10 cellular contexts compared by ENCODE assay signal in genomic region chr10:13115832-13116793, GRCh38. TPM values are rescaled to one million over a fixed set of nuclear protein-coding genes. Genes with fewer than 3 reads are reported as not detected.
A peak's percentile ranks its signal among the peaks of the same experiment; 100 is the strongest.
DNase-seq lines count a peak whose midpoint lies in the region; ATAC-seq and TF ChIP-seq lines count a peak whose summit lies in the region.
"Had no signal": no experiment of that assay in that cellular context is flagged by ENCODE, and none has a peak within 500 bp of the region (broad histone marks: within the 10 kb centered on the region; RNA-seq: fewer than 3 reads in every experiment).

No MANE protein-coding gene starts in this region.

- H3K27ac ChIP-seq in breast epithelium (peak overlapping the region; percentile 57 to 60), vagina (peak overlapping the region; percentile 26), aorta (ENCODE audit: low read depth in 1 of 2, low read length in 2 of 2) (no peak overlapping the region)

- H3K4me3 Mint-ChIP-seq in MCF 10A (ENCODE audit: unreplicated experiment) (no peak overlapping the region), WTC11 (no peak overlapping the region), immature natural killer cell (peak overlapping the region; percentile 76 to 90 (median 81))

- TF ChIP-seq POLR2A in breast epithelium (IDR thresholded peaks at IDR 0.05) (no peak), vagina (IDR thresholded peaks at IDR 0.05) (no peak)

- H3K36me3 ChIP-seq in breast epithelium (no peaks in the 10 kb centered on the region), vagina (peaks cover 0 to 68% of the 10 kb centered on the region in 2 donors), aorta (ENCODE audit: control insufficient read depth in 1 of 2, insufficient read depth in 2 of 2, low read length in 1 of 2) (peaks cover 6 to 10% of the 10 kb centered on the region in 2 donors)

- H3K27me3 Mint-ChIP-seq in MCF 10A (ENCODE audit: insufficient read depth, unreplicated experiment): no peaks in the 10 kb centered on the region
- H3K27me3 Mint-ChIP-seq in WTC11 (ENCODE audit: low read depth): no peaks in the 10 kb centered on the region
- peaks cover 0 to 5% (median 3%) of the 10 kb centered on the region in 3 donors for H3K27me3 Mint-ChIP-seq in immature natural killer cell (ENCODE audit: low read depth in 3 of 3)

- intact Hi-C loops in breast epithelium (cut with DNase I; ENCODE audit: low total_unique reads): no loop called here
- intact Hi-C loops in MCF 10A (cut with micrococcal nuclease): no loop called here
- intact Hi-C loops in vagina (cut with DNase I): no loop called here
- intact Hi-C loops in aorta (cut with DNase I): no loop called here

- H3K9me3 ChIP-seq in breast epithelium: no peaks in the 10 kb centered on the region
- H3K9me3 ChIP-seq in vagina: no peaks in the 10 kb centered on the region
- no peaks in the 10 kb centered on the region for H3K9me3 ChIP-seq in aorta (ENCODE audit: control insufficient read depth, low read length)

- H3K27ac Mint-ChIP-seq in MCF 10A (ENCODE audit: low read depth, unreplicated experiment): no peak overlapping the region
- H3K27ac Mint-ChIP-seq in WTC11: peak overlapping the region; percentile 66
- H3K27ac Mint-ChIP-seq in immature natural killer cell: peak overlapping the region; percentile 88 to 98 (median 94)

- H3K4me1 Mint-ChIP-seq in MCF 10A (ENCODE audit: insufficient read depth, unreplicated experiment): no peaks in the 10 kb centered on the region
- H3K4me1 Mint-ChIP-seq in WTC11: peaks cover 3% of the 10 kb centered on the region; the same call in 1 of the 2 replicates
- peaks cover 29 to 57% of the 10 kb centered on the region in 2 donors for H3K4me1 Mint-ChIP-seq in immature natural killer cell

- ATAC-seq in WTC11 (no peak), HG02973 (IDR thresholded peaks at IDR 0.05; ENCODE audit: unreplicated experiment) (no peak), aorta (ENCODE audit: low FRiP score) (no peak)

- POLR2A ChIA-PET in MCF 10A (lab: Yijun Ruan, JAX) (interaction anchor here (0.7 to 1.3 kb wide), 2 partner anchors 15 to 51 kb away, joined by 3 read pairs; no protein-coding TSS in a partner anchor), WTC11 (lab: Charles Lee) (no interaction called here)

- CTCF ChIA-PET in MCF 10A (lab: Yijun Ruan, JAX) (interaction anchor here (0.6 to 1.1 kb wide), 3 partner anchors 62 to 409 kb away, joined by 3 to 4 read pairs (median 3); no protein-coding TSS in a partner anchor), WTC11 (lab: Charles Lee) (interaction anchor here (0.6 kb wide), 1 partner anchor 104 kb away, joined by 3 read pairs; no protein-coding TSS in a partner anchor)

- H3K27me3 ChIP-seq in breast epithelium (no peaks in the 10 kb centered on the region), vagina (no peaks in the 10 kb centered on the region), aorta (ENCODE audit: control insufficient read depth in 1 of 2, insufficient read depth in 2 of 2, low read length in 1 of 2) (no peaks in the 10 kb centered on the region)

- BruUV-seq in MCF 10A (replicated peaks; lab: Mats Ljungman, UMichigan): no TSS peak

- TF ChIP-seq CTCF in breast epithelium (IDR thresholded peaks at IDR 0.05): no peak
- no peak for TF ChIP-seq CTCF in MCF 10A (IDR thresholded peaks at IDR 0.05; ENCODE audit: unreplicated experiment)
- TF ChIP-seq CTCF in WTC11 (IDR thresholded peaks at IDR 0.05): no peak
- TF ChIP-seq CTCF in vagina (IDR thresholded peaks at IDR 0.05): no peak

- WGBS in aorta, 2 donors: 78 to 83% methylated on average over 12 of the region's 12 CpGs

- H3K4me3 ChIP-seq in breast epithelium: peak overlapping the region in 1 of 3 donors; percentile 4
- no peak overlapping the region for H3K4me3 ChIP-seq in vagina
- H3K4me3 ChIP-seq in aorta (ENCODE audit: low read length in 2 of 2): no peak overlapping the region

- H3K4me1 ChIP-seq in breast epithelium (no peaks in the 10 kb centered on the region), vagina (no peaks in the 10 kb centered on the region), aorta (ENCODE audit: control insufficient read depth in 1 of 2, insufficient read depth in 2 of 2, low read length in 2 of 2) (no peaks in the 10 kb centered on the region)

- H3K36me3 Mint-ChIP-seq in MCF 10A (ENCODE audit: insufficient read depth, unreplicated experiment) (peaks cover 92% of the 10 kb centered on the region), WTC11 (peaks cover 51% of the 10 kb centered on the region), immature natural killer cell (peaks cover 16 to 43% (median 30%) of the 10 kb centered on the region in 3 donors)

- DNase-seq in breast epithelium (ENCODE audit: low spot score in 2 of 2) (no peak), MCF 10A (ENCODE audit: unreplicated experiment) (no peak), WTC11 (ENCODE audit: low spot score) (no peak), immature natural killer cell (peak; percentile 67), vagina (ENCODE audit: extremely low spot score in 2 of 2) (peak in 1 of 2 donors; percentile 52), aorta (no peak), mucosa of gallbladder (ENCODE audit: low spot score) (no peak)
- DNase-seq: H7, NCI-H226 had no signal

- H3K9me3 Mint-ChIP-seq in MCF 10A (ENCODE audit: unreplicated experiment): no peaks in the 10 kb centered on the region
- H3K9me3 Mint-ChIP-seq in WTC11: no peaks in the 10 kb centered on the region
- no peaks in the 10 kb centered on the region for H3K9me3 Mint-ChIP-seq in immature natural killer cell

TF ChIP-seq in WTC11, 78 proteins besides CTCF, POLR2A, EP300 and RAD21 (continues in another document):
- TF ChIP-seq HMGXB4 (CRISPR knock-in tag; IDR thresholded peaks at IDR 0.05): no peak
- TF ChIP-seq USF2 (CRISPR knock-in tag; IDR thresholded peaks at IDR 0.05): no peak
- TF ChIP-seq RORB (CRISPR knock-in tag; IDR thresholded peaks at IDR 0.05): no peak
- no peak for TF ChIP-seq STAT6 (CRISPR knock-in tag; conservative IDR thresholded peaks at IDR 0.05; ENCODE audit: low read depth)
- no peak for TF ChIP-seq PRRX2 (CRISPR knock-in tag; IDR thresholded peaks at IDR 0.05)
- no peak for TF ChIP-seq JAZF1 (CRISPR knock-in tag; IDR thresholded peaks at IDR 0.05)

RNA-seq across cellular contexts. Expression of gene OPTN, which starts 16.1 kb away (rescaled TPM):
- 100 to 1,000 TPM in 1 of 3 donors, 10 to 100 TPM in 2; 43.9 to 119 (median 49.2) TPM for total RNA-seq in breast epithelium
- 79.6 and 109 TPM in 2 replicates for total RNA-seq in MCF 10A (2022)
- total RNA-seq in WTC11 (2021): 32.4 to 44.3 TPM (median 36.0 TPM) in 3 replicates
- polyA plus RNA-seq in immature natural killer cell: 100 to 1,000 TPM in 1 of 3 donors, 10 to 100 TPM in 2; 35.4 to 103 (median 71.8) TPM
- 44.7 TPM for total RNA-seq in vagina
- 100 to 1,000 TPM in 1 of 2 donors, 10 to 100 TPM in 1; 87.4 to 107 TPM for total RNA-seq in aorta
- 100 to 1,000 TPM in 1 of 2 donors, 10 to 100 TPM in 1; 92.0 to 115 TPM for polyA plus RNA-seq in aorta
- 70.3 TPM for total RNA-seq in mucosa of gallbladder

RNA-seq across cellular contexts. Expression of gene MCM10, which starts 45.2 kb away (rescaled TPM):
- total RNA-seq in breast epithelium (1 to 10 TPM in 2 of 3 donors, under 1 TPM in 1; 0.15 to 2.0 (median 1.8) TPM), MCF 10A (2022) (3.5 and 6.0 TPM in 2 replicates), WTC11 (2021) (40.7 to 44.3 TPM (median 42.4 TPM) in 3 replicates), vagina (0.98 TPM), aorta (under 1 TPM; 0.78 to 0.81 TPM), mucosa of gallbladder (0.40 TPM)
- polyA plus RNA-seq in immature natural killer cell (under 1 TPM; 0.13 to 0.58 (median 0.55) TPM), aorta (under 1 TPM in 1 of 2 donors, not detected in 1; 0.13 TPM)

Comparison
In these comparisons a context has a peak if more than half of its experiments do, and no peak if none do; other contexts are left out.
1. DNase-seq: peak in immature natural killer cell (3 of 3); none in breast epithelium (0 of 2), MCF 10A (single experiment), WTC11 (single experiment), aorta (0 of 2) and mucosa of gallbladder (single experiment).
2. H3K27ac ChIP-seq: peak in breast epithelium (2 of 2) and vagina (single experiment); none in aorta (0 of 2).
3. H3K4me3 Mint-ChIP-seq: peak in immature natural killer cell (5 of 5); none in MCF 10A (single experiment) and WTC11 (single experiment).